ENCODE assay signal across 9 cellular contexts in genomic region chr1:114671011-114671938, GRCh38. TPM values are rescaled to one million over a fixed set of nuclear protein-coding genes. Genes with fewer than 3 reads are reported as not detected.
A peak's percentile ranks its signal among the peaks of the same experiment; 100 is the strongest.
DNase-seq lines count a peak whose midpoint lies in the region; ATAC-seq and TF ChIP-seq lines count a peak whose summit lies in the region.
"Had no signal": no experiment of that assay in that cellular context is flagged by ENCODE, and none has a peak within 500 bp of the region (broad histone marks: within the 10 kb centered on the region; RNA-seq: fewer than 3 reads in every experiment).

No MANE protein-coding gene starts in this region.

- H3K4me2 ChIP-seq in MM.1S (ENCODE audit: low read depth, low read length) = peak overlapping the region; percentile 55
- peak overlapping the region; percentile 88 for H3K4me2 ChIP-seq in mammary epithelial cell (ENCODE audit: insufficient read depth, low read depth, low read length)

- 0 out of 2 replicates have a peak overlapping the region, but pooled peaks have one; percentile 42 for H2AFZ ChIP-seq in MM.1S (ENCODE audit: low read length)
- peak overlapping the region; percentile 34 for H2AFZ ChIP-seq in mammary epithelial cell (ENCODE audit: low read depth, low read length)

- no peak overlapping the region for H3K27ac Mint-ChIP-seq in osteocyte (ENCODE audit: unreplicated experiment)

- H3K9me3 Mint-ChIP-seq in osteocyte (ENCODE audit: unreplicated experiment) = no peaks in the 10 kb centered on the region

- TF ChIP-seq CTCF in MM.1S (IDR thresholded peaks at IDR 0.05; ENCODE audit: low read length) (peak; percentile 34), mammary epithelial cell (conservative IDR thresholded peaks at IDR 0.05 in 1 of 2, IDR thresholded peaks at IDR 0.05 in 1 of 2; ENCODE audit: extremely low read depth in 1 of 2, insufficient read depth in 1 of 2, low read depth in 1 of 2, low read length in 2 of 2) (peak; percentile 51 to 55), osteocyte (IDR thresholded peaks at IDR 0.05) (peak; percentile 67)

- peaks cover 12% of the 10 kb centered on the region for H3K4me1 Mint-ChIP-seq in osteocyte (ENCODE audit: unreplicated experiment)

- H3K4me1 ChIP-seq in MM.1S (ENCODE audit: low read length) (peaks cover 10% of the 10 kb centered on the region), mammary epithelial cell (ENCODE audit: insufficient read depth, low read length) (peaks cover 13% of the 10 kb centered on the region)

- H3K27me3 Mint-ChIP-seq in osteocyte (ENCODE audit: unreplicated experiment) = peaks cover 58% of the 10 kb centered on the region

- H3K4me3 ChIP-seq in MM.1S (ENCODE audit: low read length) = peak overlapping the region; percentile 15; the same call in 1 of the 2 replicates
- H3K4me3 ChIP-seq in mammary epithelial cell (replicated peaks in 1 of 3; ENCODE audit: insufficient read depth in 1 of 3, low read depth in 2 of 3, low read length in 3 of 3) = peak overlapping the region; percentile 36 to 97 (median 57)

- CTCF ChIA-PET in mammary epithelial cell (lab: Charles Lee; ENCODE audit: low non-redundant PET) = interaction anchor here (0.6 kb wide), 1 partner anchor 96 kb away, joined by 5 read pairs; no protein-coding TSS in a partner anchor

- no peaks in the 10 kb centered on the region for H3K36me3 ChIP-seq in MM.1S (replicated peaks; ENCODE audit: insufficient read depth, low read length)
- H3K36me3 ChIP-seq in mammary epithelial cell (ENCODE audit: insufficient read depth, low read length) = no peaks in the 10 kb centered on the region
- H3K36me3 ChIP-seq: BLaER1 had no signal

- H3K4me3 Mint-ChIP-seq in osteocyte (ENCODE audit: unreplicated experiment) = no peak overlapping the region

- H3K27ac ChIP-seq in MM.1S (ENCODE audit: low read length) (peak overlapping the region; percentile 83), mammary epithelial cell (ENCODE audit: insufficient read depth, low read depth, low read length) (peak overlapping the region; percentile 100)
- H3K27ac ChIP-seq: BLaER1 had no signal

- ATAC-seq in GM21619 (IDR thresholded peaks at IDR 0.05; ENCODE audit: unreplicated experiment) (no peak), left lobe of liver (no peak), GM18870 (IDR thresholded peaks at IDR 0.05; ENCODE audit: unreplicated experiment) (no peak)

- H3K9me3 ChIP-seq in MM.1S (replicated peaks; ENCODE audit: insufficient read depth, low read length) (no peaks in the 10 kb centered on the region), mammary epithelial cell (replicated peaks; ENCODE audit: insufficient read depth, low read length) (no peaks in the 10 kb centered on the region)
- H3K9me3 ChIP-seq: BLaER1 had no signal

- H3K36me3 Mint-ChIP-seq in osteocyte (ENCODE audit: unreplicated experiment) = no peaks in the 10 kb centered on the region

- DNase-seq in NCI-H2107 treated with DMSO at 0.1 percent for 48 hours (lab: John Stamatoyannopoulos, UW; ENCODE audit: unreplicated experiment) (peak; percentile 11), NCI-H2107 (lab: John Stamatoyannopoulos, UW) (no peak), MM.1S (peak; percentile 10), mammary epithelial cell (peak; percentile 36), osteocyte (ENCODE audit: extremely low spot score, unreplicated experiment) (no peak), left lobe of liver (ENCODE audit: low spot score) (no peak)

- H3K9ac ChIP-seq in MM.1S (ENCODE audit: low read length) (peak overlapping the region; percentile 40; the same call in 1 of the 2 replicates), mammary epithelial cell (ENCODE audit: insufficient read depth, low read length) (peak overlapping the region; percentile 100)

- intact Hi-C loops in mammary epithelial cell (cut with micrococcal nuclease) = loop anchor here (1.0 to 10.0 kb wide), 7 partner anchors 52 to 692 kb away; partner anchors contain the start of genes BCAS2, OLFML3 and TRIM33

- dilution Hi-C loops in mammary epithelial cell (cut with HindIII; ENCODE audit: low sequenced_read_pairs) = no loop called here

- H3F3A ChIP-seq in MM.1S (ENCODE audit: insufficient read depth, low read length) = peaks cover 21% of the 10 kb centered on the region

- no peaks in the 10 kb centered on the region for H3K9me2 ChIP-seq in MM.1S (replicated peaks; ENCODE audit: insufficient read depth, low read length)

- peaks cover 33% of the 10 kb centered on the region for H3K79me2 ChIP-seq in MM.1S (ENCODE audit: low read length)
- peaks cover 34% of the 10 kb centered on the region for H3K79me2 ChIP-seq in mammary epithelial cell (ENCODE audit: insufficient read depth, low read length)

- H3K27me3 ChIP-seq in MM.1S (replicated peaks; ENCODE audit: insufficient read depth, low read length) (no peaks in the 10 kb centered on the region), mammary epithelial cell (ENCODE audit: insufficient read depth, low read length) (no peaks in the 10 kb centered on the region)

- no peaks in the 10 kb centered on the region for H4K20me1 ChIP-seq in MM.1S (ENCODE audit: insufficient read depth, low read length)
- H4K20me1 ChIP-seq in mammary epithelial cell (ENCODE audit: insufficient read depth, low read length) = no peaks in the 10 kb centered on the region
- H4K20me1 ChIP-seq: BLaER1 had no signal

- 48% methylated on average over 9 of the region's 9 CpGs for WGBS in mammary epithelial cell (ENCODE audit: low coverage, missing lambda C conversion rate)

- in situ Hi-C loops in mammary epithelial cell (cut with MboI; ENCODE audit: low sequenced_read_pairs in 2 of 2) = no loop called here

- no TSS peak for BruUV-seq in mammary epithelial cell (replicated peaks; lab: Mats Ljungman, UMichigan)

RNA-seq across cellular contexts. Expression of gene DENND2C, which starts 1.4 kb away (rescaled TPM):
- total RNA-seq in mammary epithelial cell (10 to 100 TPM; 14.2 to 18.0 TPM), osteocyte (1.6 and 2.1 TPM in 2 replicates), left lobe of liver (4.7 TPM)
- polyA plus RNA-seq in mammary epithelial cell = 3.2 TPM
- 6.9 TPM for polyA minus RNA-seq in mammary epithelial cell

RNA-seq across cellular contexts. Expression of gene AMPD1, which starts 24.1 kb away (rescaled TPM):
- not detected for total RNA-seq in mammary epithelial cell
- not detected for polyA plus RNA-seq in mammary epithelial cell
- not detected for polyA minus RNA-seq in mammary epithelial cell
- not detected in 2 replicates for total RNA-seq in osteocyte
- total RNA-seq in left lobe of liver = not detected

RNA-seq across cellular contexts. Expression of gene NRAS, which starts 45.3 kb away (rescaled TPM):
- 10 to 100 TPM; 44.9 to 67.3 TPM for total RNA-seq in mammary epithelial cell
- polyA plus RNA-seq in mammary epithelial cell = 29.2 TPM
- polyA minus RNA-seq in mammary epithelial cell = 46.8 TPM
- 35.9 TPM in 2 replicates for total RNA-seq in osteocyte
- total RNA-seq in left lobe of liver = 8.3 TPM

Comparison
In these comparisons a context has a peak if more than half of its experiments do, and no peak if none do; other contexts are left out.
1. DNase-seq: peak in NCI-H2107 treated with DMSO at 0.1 percent for 48 hours (single experiment), MM.1S (single experiment) and mammary epithelial cell (single experiment); none in NCI-H2107 (single experiment), osteocyte (single experiment) and left lobe of liver (single experiment).
2. Peak in every context shown above with its lines, with median percentiles within 50 percentile points of each other: CTCF ChIP-seq.